Comparison of ENCODE assay signal across 1 cellular context in genomic region chr17:49677933-49678847, GRCh38.
TF ChIP-seq lines count a peak whose summit lies in the region.

TSS of gene SPOP (minus strand) at chr17:49678097. CDS start at chr17:49622810, 55,287 bp downstream.

TF ChIP-seq in HCT116, 20 proteins besides CTCF, POLR2A, EP300 and RAD21 (continued from another document):
- TF ChIP-seq YY1 (IDR thresholded peaks at IDR 0.05; ENCODE audit: extremely low read depth, insufficient replicate concordance, low read depth, low read length): peak; percentile 81
- no peak for TF ChIP-seq FOSL1 (IDR thresholded peaks at IDR 0.05; ENCODE audit: low read depth)
- no peak for TF ChIP-seq ZFX (IDR thresholded peaks at IDR 0.05)
- TF ChIP-seq TCF7L2 (IDR thresholded peaks at IDR 0.05; ENCODE audit: borderline replicate concordance, extremely low read depth, insufficient read depth, insufficient read length): peak; percentile 79
- TF ChIP-seq JUND (IDR thresholded peaks at IDR 0.05): no peak
- no peak for TF ChIP-seq ELF1 (IDR thresholded peaks at IDR 0.05; ENCODE audit: borderline replicate concordance, low read depth)
- TF ChIP-seq, protein P1, sequence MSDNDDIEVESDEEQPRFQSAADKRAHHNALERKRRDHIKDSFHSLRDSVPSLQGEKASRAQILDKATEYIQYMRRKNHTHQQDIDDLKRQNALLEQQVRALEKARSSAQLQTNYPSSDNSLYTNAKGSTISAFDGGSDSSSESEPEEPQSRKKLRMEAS (IDR thresholded peaks at IDR 0.05): peak; percentile 100
- no peak for TF ChIP-seq SRF (IDR thresholded peaks at IDR 0.05; ENCODE audit: low read depth)
- TF ChIP-seq EZH2phosphoT487 (IDR thresholded peaks at IDR 0.05; ENCODE audit: borderline replicate concordance): no peak
- no peak for TF ChIP-seq EZH2 (IDR thresholded peaks at IDR 0.05)
